16 cellular contexts compared by ENCODE assay signal in genomic region chr22:40122792-40123191, GRCh38. TPM values are rescaled to one million over a fixed set of nuclear protein-coding genes. Genes with fewer than 3 reads are reported as not detected.
DNase-seq lines count a peak whose midpoint lies in the region; ATAC-seq and TF ChIP-seq lines count a peak whose summit lies in the region.
"Had no signal": no experiment of that assay in that cellular context is flagged by ENCODE, and none has a peak within 500 bp of the region (broad histone marks: within the 10 kb centered on the region; RNA-seq: fewer than 3 reads in every experiment).

No MANE protein-coding gene starts in this region.

- peaks cover 16% of the 10 kb centered on the region for H3K36me3 Mint-ChIP-seq in activated naive CD8-positive, alpha-beta T cell treated with anti-CD3 and anti-CD28 coated beads, Interleukin-2, amount 10 ng/mL, durations not matched to agents 7 days and 5 days
- H3K36me3 Mint-ChIP-seq in activated naive CD8-positive, alpha-beta T cell treated with anti-CD3 and anti-CD28 coated beads for 36 hours = peaks cover 14% of the 10 kb centered on the region
- H3K36me3 Mint-ChIP-seq in T-helper 17 cell (ENCODE audit: low read depth) = peaks cover 12% of the 10 kb centered on the region
- H3K36me3 Mint-ChIP-seq in endodermal cell (ENCODE audit: low read depth) = peaks cover 4% of the 10 kb centered on the region

- no peak for TF ChIP-seq CTCF in endodermal cell (conservative IDR thresholded peaks at IDR 0.05)
- TF ChIP-seq CTCF in smooth muscle cell (IDR thresholded peaks at IDR 0.05; ENCODE audit: borderline replicate concordance, insufficient read depth, poor library complexity, severe bottlenecking) = no peak

- ATAC-seq in activated naive CD8-positive, alpha-beta T cell treated with anti-CD3 and anti-CD28 coated beads, Interleukin-2, amount 10 ng/mL, durations not matched to agents 7 days and 5 days (ENCODE audit: low read depth) = no peak
- no peak for ATAC-seq in T-helper 17 cell
- ATAC-seq in GM21360 (IDR thresholded peaks at IDR 0.05; ENCODE audit: unreplicated experiment) = no peak

- DNase-seq in activated naive CD8-positive, alpha-beta T cell treated with anti-CD3 and anti-CD28 coated beads, Interleukin-2, amount 10 ng/mL, durations not matched to agents 7 days and 5 days = no peak
- DNase-seq in activated naive CD8-positive, alpha-beta T cell treated with anti-CD3 and anti-CD28 coated beads for 36 hours = no peak
- DNase-seq in T-helper 17 cell (no peak), endodermal cell (no peak), smooth muscle cell (lab: John Stamatoyannopoulos, UW; ENCODE audit: unreplicated experiment) (no peak), GOT3 (lab: John Stamatoyannopoulos, UW) (no peak), islet precursor cell (no peak)
- DNase-seq: Calu3; KG1; NCI-H1417 treated with DMSO at 0.1 percent for 48 hours; NCI-H2029; NCI-H2171; NCI-H446; NK-92 treated with Interleukin-12 subunit alpha and Interleukin-12 subunit beta, amount 100 ng/mL, for 24 hours; SHP77 had no signal

- H3K4me1 ChIP-seq in endodermal cell (ENCODE audit: control insufficient read depth, insufficient read depth, low read length) (no peaks in the 10 kb centered on the region), smooth muscle cell (ENCODE audit: low read depth) (peaks cover 3% of the 10 kb centered on the region)

- H3K9me3 Mint-ChIP-seq in activated naive CD8-positive, alpha-beta T cell treated with anti-CD3 and anti-CD28 coated beads, Interleukin-2, amount 10 ng/mL, durations not matched to agents 7 days and 5 days = no peaks in the 10 kb centered on the region
- H3K9me3 Mint-ChIP-seq in activated naive CD8-positive, alpha-beta T cell treated with anti-CD3 and anti-CD28 coated beads for 36 hours = no peaks in the 10 kb centered on the region
- no peaks in the 10 kb centered on the region for H3K9me3 Mint-ChIP-seq in endodermal cell

- H2AFZ ChIP-seq in smooth muscle cell (ENCODE audit: low read depth) = no peak overlapping the region

- no peaks in the 10 kb centered on the region for H3K27me3 Mint-ChIP-seq in activated naive CD8-positive, alpha-beta T cell treated with anti-CD3 and anti-CD28 coated beads, Interleukin-2, amount 10 ng/mL, durations not matched to agents 7 days and 5 days
- no peaks in the 10 kb centered on the region for H3K27me3 Mint-ChIP-seq in activated naive CD8-positive, alpha-beta T cell treated with anti-CD3 and anti-CD28 coated beads for 36 hours
- H3K27me3 Mint-ChIP-seq in T-helper 17 cell (no peaks in the 10 kb centered on the region), endodermal cell (ENCODE audit: insufficient read depth) (no peaks in the 10 kb centered on the region)

- H3K9ac ChIP-seq in endodermal cell (ENCODE audit: extremely low read depth, low read length, poor library complexity, severe bottlenecking) (no peak overlapping the region), smooth muscle cell (ENCODE audit: low read depth) (no peak overlapping the region)

- H3K27ac ChIP-seq in endodermal cell (ENCODE audit: low read depth, low read length) (no peak overlapping the region), smooth muscle cell (ENCODE audit: low read depth) (peak overlapping the region; percentile 4)

- H3K4me1 Mint-ChIP-seq in activated naive CD8-positive, alpha-beta T cell treated with anti-CD3 and anti-CD28 coated beads, Interleukin-2, amount 10 ng/mL, durations not matched to agents 7 days and 5 days = peaks cover 45% of the 10 kb centered on the region
- H3K4me1 Mint-ChIP-seq in activated naive CD8-positive, alpha-beta T cell treated with anti-CD3 and anti-CD28 coated beads for 36 hours = peaks cover 45% of the 10 kb centered on the region
- H3K4me1 Mint-ChIP-seq in T-helper 17 cell (peaks cover 45% of the 10 kb centered on the region), endodermal cell (peaks cover 7% of the 10 kb centered on the region)

- no peak overlapping the region for H3K4me3 Mint-ChIP-seq in activated naive CD8-positive, alpha-beta T cell treated with anti-CD3 and anti-CD28 coated beads, Interleukin-2, amount 10 ng/mL, durations not matched to agents 7 days and 5 days
- no peak overlapping the region for H3K4me3 Mint-ChIP-seq in activated naive CD8-positive, alpha-beta T cell treated with anti-CD3 and anti-CD28 coated beads for 36 hours
- H3K4me3 Mint-ChIP-seq in T-helper 17 cell (peak overlapping the region; percentile 59), endodermal cell (no peak overlapping the region)

- 91 to 94% methylated on average over 3 to 5 of the region's 5 CpGs for WGBS in endodermal cell (ENCODE audit: insufficient coverage in 1 of 2, insufficient read length in 1 of 2), 2 experiments
- 90% methylated on average over 5 of the region's 5 CpGs for WGBS in smooth muscle cell (ENCODE audit: low lambda C conversion rate)

- H3K27me3 ChIP-seq in endodermal cell (ENCODE audit: control insufficient read depth, insufficient read depth, low read length, poor library complexity, severe bottlenecking) (no peaks in the 10 kb centered on the region), smooth muscle cell (ENCODE audit: low read depth) (no peaks in the 10 kb centered on the region)

- H3K27ac Mint-ChIP-seq in activated naive CD8-positive, alpha-beta T cell treated with anti-CD3 and anti-CD28 coated beads, Interleukin-2, amount 10 ng/mL, durations not matched to agents 7 days and 5 days = peak overlapping the region; percentile 15
- no peak overlapping the region for H3K27ac Mint-ChIP-seq in activated naive CD8-positive, alpha-beta T cell treated with anti-CD3 and anti-CD28 coated beads for 36 hours
- H3K27ac Mint-ChIP-seq in T-helper 17 cell (peak overlapping the region; percentile 65), endodermal cell (peak overlapping the region; percentile 54)

- POLR2A ChIA-PET in activated naive CD8-positive, alpha-beta T cell treated with anti-CD3 and anti-CD28 coated beads, Interleukin-2, amount 10 ng/mL, durations not matched to agents 7 days and 5 days (lab: Charles Lee) = interaction anchor here (2.3 kb wide), 1 partner anchor 55 kb away, joined by 10 read pairs; the partner anchor contains the start of gene TNRC6B

- no peaks in the 10 kb centered on the region for H3K9me3 ChIP-seq in T-helper 17 cell (ENCODE audit: control insufficient read depth, low read length, poor library complexity, severe bottlenecking)
- no peaks in the 10 kb centered on the region for H3K9me3 ChIP-seq in endodermal cell (ENCODE audit: control insufficient read depth, low read length)
- H3K9me3 ChIP-seq in smooth muscle cell (replicated peaks; ENCODE audit: low read depth) = no peaks in the 10 kb centered on the region

- H3K79me2 ChIP-seq in smooth muscle cell (ENCODE audit: low read depth) = no peaks in the 10 kb centered on the region

- H3K4me2 ChIP-seq in smooth muscle cell = no peak overlapping the region

- no peak overlapping the region for H3K4me3 ChIP-seq in endodermal cell (ENCODE audit: low read length)
- H3K4me3 ChIP-seq in smooth muscle cell = no peak overlapping the region

- peaks cover 10% of the 10 kb centered on the region for H3F3A ChIP-seq in smooth muscle cell (ENCODE audit: low read depth)

- H3K36me3 ChIP-seq in endodermal cell (ENCODE audit: control insufficient read depth, insufficient read depth, low read length) (no peaks in the 10 kb centered on the region), smooth muscle cell (ENCODE audit: low read depth) (no peaks in the 10 kb centered on the region)

- H4K20me1 ChIP-seq in smooth muscle cell (ENCODE audit: low read depth) = no peaks in the 10 kb centered on the region

RNA-seq across cellular contexts. Expression of gene TNRC6B, which starts 54.9 kb away (rescaled TPM):
- total RNA-seq in activated naive CD8-positive, alpha-beta T cell treated with anti-CD3 and anti-CD28 coated beads, Interleukin-2, amount 10 ng/mL, durations not matched to agents 7 days and 5 days = 10 to 100 TPM; 89.6 to 91.4 TPM
- total RNA-seq in activated naive CD8-positive, alpha-beta T cell treated with anti-CD3 and anti-CD28 coated beads for 36 hours = 10 to 100 TPM; 35.9 to 37.5 TPM
- total RNA-seq in T-helper 17 cell = 100 to 1,000 TPM; 128 to 140 TPM
- total RNA-seq in endodermal cell = 10 to 100 TPM; 57.5 to 62.5 TPM
- polyA plus RNA-seq in endodermal cell (2013, experiment 1 of 2) = 13.7 TPM
- polyA plus RNA-seq in endodermal cell (2013, experiment 2 of 2) = 14.7 TPM
- total RNA-seq in smooth muscle cell = 36.4 and 44.4 TPM in 2 replicates
- polyA plus RNA-seq in smooth muscle cell = 21.5 and 30.2 TPM in 2 replicates
